8 cellular contexts compared by ENCODE assay signal in genomic region chr1:235067396-235068154, GRCh38.
DNase-seq lines count a peak whose midpoint lies in the region; ATAC-seq, FAIRE-seq and TF ChIP-seq lines count a peak whose summit lies in the region.

No MANE protein-coding gene starts in this region.

- H3K9ac ChIP-seq in SK-N-SH = peak overlapping the region; percentile 42

- peak in 1 of 2 experiments; percentile 85; a peak in 2 of 4 replicates for TF ChIP-seq EP300 in SK-N-SH (IDR thresholded peaks at IDR 0.05; ENCODE audit: borderline replicate concordance in 1 of 2, low read depth in 1 of 2, low read length in 1 of 2)

- H4K20me1 ChIP-seq in SK-N-SH (ENCODE audit: insufficient read depth) = no peaks in the 10 kb centered on the region

- H3K4me1 ChIP-seq in SK-N-SH (ENCODE audit: control insufficient read depth in 1 of 2, insufficient read depth in 2 of 2, low read depth in 1 of 2, low read length in 1 of 2) (peaks cover 16 to 25% of the 10 kb centered on the region in 2 experiments; a peak in 3 of 4 replicates), pancreas (peaks cover 15 to 46% (median 36%) of the 10 kb centered on the region in 3 donors)

- no peaks in the 10 kb centered on the region for H3K27me3 ChIP-seq in SK-N-SH (ENCODE audit: insufficient read depth)
- H3K27me3 ChIP-seq in pancreas = no peaks in the 10 kb centered on the region

- FAIRE-seq in pancreas (lab: Jason Lieb, UNC) (no peak), frontal cortex (lab: Jason Lieb, UNC) (no peak)

- peaks cover 23% of the 10 kb centered on the region for H3F3A ChIP-seq in SK-N-SH (replicated peaks; ENCODE audit: insufficient read depth)

- no peaks in the 10 kb centered on the region for H3K9me2 ChIP-seq in SK-N-SH

- H3K27ac ChIP-seq in SK-N-SH (ENCODE audit: low read depth in 2 of 2, low read length in 1 of 2) (peak overlapping the region; percentile 13 to 63; a peak in 3 of 4 replicates), pancreas (peak overlapping the region; percentile 18 to 90 (median 62))

- H3K9me3 ChIP-seq in SK-N-SH (no peaks in the 10 kb centered on the region), pancreas (no peaks in the 10 kb centered on the region)

- peak; percentile 70 to 77 for DNase-seq in AML-193 (lab: John Stamatoyannopoulos, UW)
- peak; percentile 87 for DNase-seq in HPDE6-E6E7 (ENCODE audit: extremely low spot score)
- DNase-seq in SK-N-SH = no peak
- DNase-seq in foreskin fibroblast = peak; percentile 97
- peak in 5 of 6 donors; percentile 70 to 86 (median 84) for DNase-seq in pancreas
- DNase-seq in NAMALWA (ENCODE audit: low spot score) = no peak
- DNase-seq in frontal cortex (ENCODE audit: low spot score in 2 of 2) = no peak

- intact Hi-C loops in pancreas (cut with DNase I) = loop anchor here in 2 of 3 donors (5.0 to 10.0 kb wide), 2 partner anchors 83 to 95 kb away; no protein-coding TSS in a partner anchor

- no peak for TF ChIP-seq RAD21 in SK-N-SH (IDR thresholded peaks at IDR 0.05; ENCODE audit: low read length)

- ATAC-seq in pancreas (peak; percentile 62 to 80 (median 72)), GM18511 (IDR thresholded peaks at IDR 0.05; ENCODE audit: unreplicated experiment) (no peak)

- H3K79me2 ChIP-seq in SK-N-SH (ENCODE audit: insufficient read depth) = no peaks in the 10 kb centered on the region

- H2AFZ ChIP-seq in SK-N-SH (ENCODE audit: low read depth) = no peak overlapping the region

- TF ChIP-seq CTCF in SK-N-SH (IDR thresholded peaks at IDR 0.05) (no peak), foreskin fibroblast (IDR thresholded peaks at IDR 0.05; ENCODE audit: low read depth, low read length) (no peak), pancreas (IDR thresholded peaks at IDR 0.05) (no peak)

- CTCF ChIA-PET in SK-N-SH (lab: Yijun Ruan, JAX) = interaction anchor here (0.9 to 2.7 kb wide), 2 partner anchors 16 to 456 kb away, joined by 3 to 14 read pairs; no protein-coding TSS in a partner anchor

- H3K4me2 ChIP-seq in SK-N-SH = peak overlapping the region; percentile 30

- 19% methylated on average over 12 of the region's 12 CpGs for WGBS in SK-N-SH (ENCODE audit: low lambda C conversion rate)
- 29 to 31% methylated on average over 12 of the region's 12 CpGs for WGBS in pancreas, 2 donors

- H3K4me3 ChIP-seq in SK-N-SH (ENCODE audit: low read depth in 2 of 2, low read length in 1 of 2) (0 out of 4 replicates have a peak overlapping the region, but pooled peaks of 1 of the 2 experiments have one; percentile 14), foreskin fibroblast (ENCODE audit: low read depth in 1 of 2, low read length in 2 of 2) (no peak overlapping the region), pancreas (no peak overlapping the region)

- POLR2A ChIA-PET in SK-N-SH (lab: Yijun Ruan, JAX) = no interaction called here

- no peaks in the 10 kb centered on the region for H3K36me3 ChIP-seq in SK-N-SH (replicated peaks in 1 of 2; ENCODE audit: control insufficient read depth in 1 of 2, insufficient read depth in 2 of 2, low read length in 1 of 2)
- no peaks in the 10 kb centered on the region for H3K36me3 ChIP-seq in pancreas

TF ChIP-seq in SK-N-SH, 30 proteins besides CTCF, POLR2A, EP300 and RAD21 (continues in another document):
- TF ChIP-seq FOXJ3 (CRISPR knock-in tag; IDR thresholded peaks at IDR 0.05) (no peak), MXI1 (IDR thresholded peaks at IDR 0.05; ENCODE audit: low read depth, low read length) (no peak), IRF3 (IDR thresholded peaks at IDR 0.05; ENCODE audit: low read depth, low read length) (no peak), TCF12 (IDR thresholded peaks at IDR 0.05) (peak; percentile 96), MEF2A (IDR thresholded peaks at IDR 0.05; ENCODE audit: borderline replicate concordance, low read depth) (peak; percentile 59; the same call in 1 of the 2 replicates), TAF1 (IDR thresholded peaks at IDR 0.05; ENCODE audit: borderline replicate concordance, low read depth, low read length) (no peak), FOXM1 (IDR thresholded peaks at IDR 0.05; ENCODE audit: low read depth) (0 out of 2 replicates have a peak, but pooled peaks have one; percentile 85), RXRA (IDR thresholded peaks at IDR 0.05; ENCODE audit: borderline replicate concordance, low read depth) (peak; percentile 91), MAX (IDR thresholded peaks at IDR 0.05; ENCODE audit: low read depth) (peak; percentile 82), EZH2phosphoT487 (IDR thresholded peaks at IDR 0.05; ENCODE audit: borderline replicate concordance, low read depth) (no peak), SIN3A (IDR thresholded peaks at IDR 0.05; ENCODE audit: borderline replicate concordance, low read depth, low read length) (peak; percentile 64; the same call in 1 of the 2 replicates), RCOR1 (IDR thresholded peaks at IDR 0.05; ENCODE audit: low read length) (no peak), NFIC (IDR thresholded peaks at IDR 0.05; ENCODE audit: borderline replicate concordance) (peak; percentile 98), SMC3 (IDR thresholded peaks at IDR 0.05; ENCODE audit: low read depth, low read length) (no peak), JUND (IDR thresholded peaks at IDR 0.05) (peak; percentile 82), POLR2AphosphoS5 (IDR thresholded peaks at IDR 0.05; ENCODE audit: low read depth, low read length) (peak; percentile 73; the same call in 1 of the 2 replicates), GATA2 (CRISPR knock-in tag; IDR thresholded peaks at IDR 0.05) (no peak), CHD2 (IDR thresholded peaks at IDR 0.05; ENCODE audit: low read length, partially characterized antibody) (no peak), RFX5 (IDR thresholded peaks at IDR 0.05; ENCODE audit: low read length) (no peak), ZBTB33 (IDR thresholded peaks at IDR 0.05; ENCODE audit: borderline replicate concordance, low read depth) (no peak; the same call in 1 of the 2 replicates), REST (IDR thresholded peaks at IDR 0.05; ENCODE audit: low read depth, low read length) (no peak)
- TF ChIP-seq, protein P1, sequence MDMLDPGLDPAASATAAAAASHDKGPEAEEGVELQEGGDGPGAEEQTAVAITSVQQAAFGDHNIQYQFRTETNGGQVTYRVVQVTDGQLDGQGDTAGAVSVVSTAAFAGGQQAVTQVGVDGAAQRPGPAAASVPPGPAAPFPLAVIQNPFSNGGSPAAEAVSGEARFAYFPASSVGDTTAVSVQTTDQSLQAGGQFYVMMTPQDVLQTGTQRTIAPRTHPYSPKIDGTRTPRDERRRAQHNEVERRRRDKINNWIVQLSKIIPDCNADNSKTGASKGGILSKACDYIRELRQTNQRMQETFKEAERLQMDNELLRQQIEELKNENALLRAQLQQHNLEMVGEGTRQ (IDR thresholded peaks at IDR 0.05; ENCODE audit: borderline replicate concordance, low read depth, low read length) = no peak

Comparison
In these comparisons a context has a peak if more than half of its experiments do, and no peak if none do; other contexts are left out.
1. DNase-seq: peak in AML-193 (2 of 2), HPDE6-E6E7 (single experiment), foreskin fibroblast (2 of 2) and pancreas (5 of 6); none in SK-N-SH (single experiment), NAMALWA (single experiment) and frontal cortex (0 of 2).